Comparison of ENCODE assay signal across 21 cellular contexts in genomic region chr7:19369182-19369581, GRCh38.
"Had no signal": no experiment of that assay in that cellular context is flagged by ENCODE, and none has a peak within 500 bp of the region (broad histone marks: within the 10 kb centered on the region; RNA-seq: fewer than 3 reads in every experiment).

No MANE protein-coding gene starts in this region.

- H3K36me3 ChIP-seq: adrenal gland, breast epithelium, gastroesophageal sphincter, heart right ventricle, neural progenitor cell, stomach, vagina had no signal

- H3K4me3 Mint-ChIP-seq: activated CD4-positive, alpha-beta memory T cell treated with anti-CD3 and anti-CD28 coated beads for 36 hours; activated CD4-positive, alpha-beta T cell treated with anti-CD3 and anti-CD28 coated beads for 36 hours; activated T-helper 1 cell treated with anti-CD3 and anti-CD28 coated beads, Interleukin-12 subunit alpha, Interleukin-12 subunit beta, Interleukin-2, Interleukin-4 antibody, amounts not matched to agents 30 ng/mL and 10 ng/mL and 1 ng/mL, durations not matched to agents 14 hours and 24 hours and 36 hours; memory B cell; naive thymus-derived CD4-positive, alpha-beta T cell; neural progenitor cell had no signal

- H3K9me3 ChIP-seq: adrenal gland, breast epithelium, heart right ventricle, psoas muscle, stomach, vagina had no signal

- H3K27me3 Mint-ChIP-seq: activated CD4-positive, alpha-beta memory T cell treated with anti-CD3 and anti-CD28 coated beads for 36 hours; activated CD4-positive, alpha-beta T cell treated with anti-CD3 and anti-CD28 coated beads for 36 hours; memory B cell; naive thymus-derived CD4-positive, alpha-beta T cell had no signal

- H3K27me3 ChIP-seq: adrenal gland, breast epithelium, gastroesophageal sphincter, heart right ventricle, neural progenitor cell, stomach, vagina had no signal

- H3K4me1 Mint-ChIP-seq: activated CD4-positive, alpha-beta T cell treated with anti-CD3 and anti-CD28 coated beads for 36 hours; memory B cell; naive thymus-derived CD4-positive, alpha-beta T cell had no signal

- H3K27ac ChIP-seq: adrenal gland, breast epithelium, coronary artery, gastroesophageal sphincter, heart right ventricle, neural progenitor cell, psoas muscle, stomach, vagina had no signal

- ATAC-seq: activated CD4-positive, alpha-beta T cell treated with anti-CD3 and anti-CD28 coated beads for 36 hours; activated naive CD4-positive, alpha-beta T cell treated with anti-CD3 and anti-CD28 coated beads, Interleukin-2, amount 50 U/mL, for 72 hours; esophagus mucosa; gastroesophageal sphincter; heart right ventricle; naive thymus-derived CD4-positive, alpha-beta T cell; psoas muscle had no signal

- H3K36me3 Mint-ChIP-seq: activated CD4-positive, alpha-beta memory T cell treated with anti-CD3 and anti-CD28 coated beads for 36 hours; activated naive CD4-positive, alpha-beta T cell treated with anti-CD3 and anti-CD28 coated beads, Interleukin-2, amount 50 U/mL, for 72 hours; memory B cell; naive thymus-derived CD4-positive, alpha-beta T cell; neural progenitor cell had no signal

- H3K4me2 ChIP-seq: neural progenitor cell had no signal

- DNase-seq: activated CD4-positive, alpha-beta memory T cell treated with anti-CD3 and anti-CD28 coated beads for 36 hours; activated CD4-positive, alpha-beta T cell treated with anti-CD3 and anti-CD28 coated beads for 36 hours; activated gamma-delta T cell treated with Interleukin-2 at 50 U/mL for 16 hours; activated T-cell treated with anti-CD3 and anti-CD28 coated beads for 4 hours; adrenal gland; heart right ventricle; naive thymus-derived CD4-positive, alpha-beta T cell; psoas muscle; small intestine; stimulated activated CD4-positive, alpha-beta T cell treated with anti-CD3 and anti-CD28 coated beads, Interleukin-4, amount 100 ng/mL, for 1 hour; stomach; trophoblast cell had no signal

- H3K9ac ChIP-seq: neural progenitor cell had no signal

- H3K9me3 Mint-ChIP-seq: memory B cell, neural progenitor cell had no signal

- H3K27ac Mint-ChIP-seq: activated CD4-positive, alpha-beta memory T cell treated with anti-CD3 and anti-CD28 coated beads for 36 hours; activated CD4-positive, alpha-beta T cell treated with anti-CD3 and anti-CD28 coated beads for 36 hours; activated naive CD4-positive, alpha-beta T cell treated with anti-CD3 and anti-CD28 coated beads, Interleukin-2, amount 50 U/mL, for 72 hours; activated T-helper 1 cell treated with anti-CD3 and anti-CD28 coated beads, Interleukin-12 subunit alpha, Interleukin-12 subunit beta, Interleukin-2, Interleukin-4 antibody, amounts not matched to agents 30 ng/mL and 10 ng/mL and 1 ng/mL, durations not matched to agents 14 hours and 24 hours and 36 hours; memory B cell; naive thymus-derived CD4-positive, alpha-beta T cell; neural progenitor cell had no signal

- H2AFZ ChIP-seq: neural progenitor cell had no signal

- H3K4me3 ChIP-seq: adrenal gland, breast epithelium, coronary artery, gastroesophageal sphincter, heart right ventricle, neural progenitor cell, psoas muscle, stomach, vagina had no signal

- H3K4me1 ChIP-seq: adrenal gland, breast epithelium, gastroesophageal sphincter, heart right ventricle, neural progenitor cell, psoas muscle, stomach, vagina had no signal
